In genomic region chr9:124801356-124801755, GRCh38 we compare ENCODE assay signal across 31 cellular contexts. TPM values are rescaled to one million over a fixed set of nuclear protein-coding genes. Genes with fewer than 3 reads are reported as not detected.
"Had no signal": no experiment of that assay in that cellular context is flagged by ENCODE, and none has a peak within 500 bp of the region (broad histone marks: within the 10 kb centered on the region; RNA-seq: fewer than 3 reads in every experiment).

No MANE protein-coding gene starts in this region.

- H3K9ac ChIP-seq: KMS-11, SK-N-SH had no signal

- H3K36me3 ChIP-seq: adrenal gland, SJCRH30 had no signal

- ATAC-seq: activated CD4-positive, alpha-beta T cell treated with anti-CD3 and anti-CD28 coated beads for 36 hours; activated T-cell treated with anti-CD3 and anti-CD28 coated beads, Interleukin-2, amount 50 U/mL, for 72 hours; Panc1 had no signal

- H3K27ac ChIP-seq: KMS-11, SJCRH30, VCaP had no signal

- H3K27ac Mint-ChIP-seq: activated CD4-positive, alpha-beta memory T cell treated with anti-CD3 and anti-CD28 coated beads, Interleukin-2, amount 10 ng/mL, durations not matched to agents 7 days and 5 days; activated CD4-positive, alpha-beta T cell treated with anti-CD3 and anti-CD28 coated beads for 36 hours; activated naive CD8-positive, alpha-beta T cell treated with anti-CD3 and anti-CD28 coated beads, Interleukin-2, amount 10 ng/mL, durations not matched to agents 7 days and 5 days; activated T-cell treated with anti-CD3 and anti-CD28 coated beads, Interleukin-2, amount 50 U/mL, for 72 hours; activated T-helper 2 cell treated with anti-CD3 and anti-CD28 coated beads, Interferon-gamma antibody, Interleukin-2, Interleukin-4, amounts not matched to agents 10 μg/mL and 5 μg/mL and 100 μg/mL, durations not matched to agents 14 hours and 24 hours and 36 hours had no signal

- H3K4me1 ChIP-seq: adrenal gland had no signal

- H3K4me2 ChIP-seq: KMS-11, SK-N-SH had no signal

- H3K4me3 Mint-ChIP-seq: activated CD4-positive, alpha-beta memory T cell treated with anti-CD3 and anti-CD28 coated beads, Interleukin-2, amount 10 ng/mL, durations not matched to agents 7 days and 5 days; activated CD4-positive, alpha-beta T cell treated with anti-CD3 and anti-CD28 coated beads for 36 hours; activated naive CD8-positive, alpha-beta T cell treated with anti-CD3 and anti-CD28 coated beads, Interleukin-2, amount 10 ng/mL, durations not matched to agents 7 days and 5 days; activated T-cell treated with anti-CD3 and anti-CD28 coated beads, Interleukin-2, amount 50 U/mL, for 72 hours had no signal

- H3K36me3 Mint-ChIP-seq: activated naive CD8-positive, alpha-beta T cell treated with anti-CD3 and anti-CD28 coated beads, Interleukin-2, amount 10 ng/mL, durations not matched to agents 7 days and 5 days had no signal

- DNase-seq: activated CD4-positive, alpha-beta memory T cell treated with anti-CD3 and anti-CD28 coated beads, Interleukin-2, amount 10 ng/mL, durations not matched to agents 7 days and 5 days; activated CD4-positive, alpha-beta T cell treated with anti-CD3 and anti-CD28 coated beads for 36 hours; activated CD4-positive, alpha-beta T cell treated with anti-CD3 and anti-CD28 coated beads, Interleukin-2, amount 50 U/mL, for 1 hour; activated naive CD4-positive, alpha-beta T cell treated with anti-CD3 and anti-CD28 coated beads, Interleukin-2, amount 50 U/mL, for 16 hours; activated naive CD8-positive, alpha-beta T cell treated with anti-CD3 and anti-CD28 coated beads, Interleukin-2, amount 10 ng/mL, durations not matched to agents 7 days and 5 days; activated T-cell treated with anti-CD3 and anti-CD28 coated beads for 4 hours; activated T-cell treated with anti-CD3 and anti-CD28 coated beads, Interleukin-2, amount 50 U/mL, for 72 hours; NCI-H1092; NCI-H1417; NCI-H1694; NCI-H2029; NCI-H2107; NCI-H2171 treated with DMSO at 0.1 percent for 48 hours; NCI-H226; NCI-H526 treated with DMSO at 0.1 percent for 48 hours; NK-92 treated with Interleukin-12 subunit alpha and Interleukin-12 subunit beta, amount 100 ng/mL, for 24 hours; OCI-M1; Right ventricle myocardium superior; SJCRH30; SK-N-SH; T-helper 1 cell had no signal

- H3K27me3 ChIP-seq: adrenal gland, SJCRH30 had no signal

- H3K9me3 ChIP-seq: adrenal gland, SJCRH30, SK-N-SH had no signal

- H3K9me3 Mint-ChIP-seq: activated CD4-positive, alpha-beta memory T cell treated with anti-CD3 and anti-CD28 coated beads, Interleukin-2, amount 10 ng/mL, durations not matched to agents 7 days and 5 days; activated naive CD8-positive, alpha-beta T cell treated with anti-CD3 and anti-CD28 coated beads, Interleukin-2, amount 10 ng/mL, durations not matched to agents 7 days and 5 days; activated T-cell treated with anti-CD3 and anti-CD28 coated beads, Interleukin-2, amount 50 U/mL, for 72 hours; activated T-helper 2 cell treated with anti-CD3 and anti-CD28 coated beads, Interferon-gamma antibody, Interleukin-2, Interleukin-4, amounts not matched to agents 10 μg/mL and 5 μg/mL and 100 μg/mL, durations not matched to agents 14 hours and 24 hours and 36 hours had no signal

- H3K4me3 ChIP-seq: adrenal gland, SJCRH30 had no signal

- H3K4me1 Mint-ChIP-seq: activated CD4-positive, alpha-beta memory T cell treated with anti-CD3 and anti-CD28 coated beads, Interleukin-2, amount 10 ng/mL, durations not matched to agents 7 days and 5 days; activated CD4-positive, alpha-beta T cell treated with anti-CD3 and anti-CD28 coated beads for 36 hours; activated naive CD8-positive, alpha-beta T cell treated with anti-CD3 and anti-CD28 coated beads, Interleukin-2, amount 10 ng/mL, durations not matched to agents 7 days and 5 days had no signal

RNA-seq across cellular contexts. Expression of gene OLFML2A, which starts 24.4 kb away (rescaled TPM):
- total RNA-seq: activated CD4-positive, alpha-beta memory T cell treated with anti-CD3 and anti-CD28 coated beads, Interleukin-2, amount 10 ng/mL, durations not matched to agents 7 days and 5 days; activated naive CD8-positive, alpha-beta T cell treated with anti-CD3 and anti-CD28 coated beads, Interleukin-2, amount 10 ng/mL, durations not matched to agents 7 days and 5 days; activated T-cell treated with anti-CD3 and anti-CD28 coated beads, Interleukin-2, amount 50 U/mL, for 72 hours; activated T-helper 2 cell treated with anti-CD3 and anti-CD28 coated beads, Interferon-gamma antibody, Interleukin-2, Interleukin-4, amounts not matched to agents 10 μg/mL and 5 μg/mL and 100 μg/mL, durations not matched to agents 14 hours and 24 hours and 36 hours; T-helper 2 cell treated with Interferon-gamma antibody and Interleukin-4, amounts not matched to agents 100 ng/mL and 5 ng/mL, for 36 hours had no signal

RNA-seq across cellular contexts. Expression of gene WDR38, which starts 51.9 kb away (rescaled TPM):
- total RNA-seq: activated CD4-positive, alpha-beta memory T cell treated with anti-CD3 and anti-CD28 coated beads, Interleukin-2, amount 10 ng/mL, durations not matched to agents 7 days and 5 days; activated CD4-positive, alpha-beta T cell treated with anti-CD3 and anti-CD28 coated beads for 36 hours; activated CD8-positive, alpha-beta memory T cell treated with anti-CD3 and anti-CD28 coated beads for 36 hours; activated naive CD8-positive, alpha-beta T cell treated with anti-CD3 and anti-CD28 coated beads, Interleukin-2, amount 10 ng/mL, durations not matched to agents 7 days and 5 days; activated T-cell treated with anti-CD3 and anti-CD28 coated beads, Interleukin-2, amount 50 U/mL, for 72 hours; activated T-helper 2 cell treated with anti-CD3 and anti-CD28 coated beads, Interferon-gamma antibody, Interleukin-2, Interleukin-4, amounts not matched to agents 10 μg/mL and 5 μg/mL and 100 μg/mL, durations not matched to agents 14 hours and 24 hours and 36 hours; adrenal gland; cardiac septum; MCF 10A; NCI-H460; Right ventricle myocardium superior; SJCRH30; T-helper 2 cell treated with Interferon-gamma antibody and Interleukin-4, amounts not matched to agents 100 ng/mL and 5 ng/mL, for 36 hours had no signal
